ENCODE assay signal across 34 cellular contexts in the genomic region with DNA sequence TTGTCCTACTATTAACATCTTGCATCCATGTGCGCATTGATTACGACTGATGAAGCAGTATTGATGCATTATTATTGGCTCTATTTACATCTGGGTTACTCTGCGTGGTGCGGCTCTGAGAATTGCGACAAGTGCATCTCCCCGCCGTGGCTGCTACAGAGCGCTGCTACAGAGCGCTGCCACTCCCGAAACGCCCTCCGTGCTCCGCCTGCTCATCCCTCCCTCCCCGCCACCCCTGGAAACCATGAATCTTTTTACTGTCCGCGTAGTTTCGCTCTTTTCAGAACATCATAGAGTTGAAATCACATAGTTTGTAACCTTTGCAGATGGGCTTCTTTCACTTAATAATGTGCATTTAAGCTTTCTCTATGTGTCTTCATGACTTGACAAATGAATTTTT.
"Had no signal": no experiment of that assay in that cellular context is flagged by ENCODE, and none has a peak within 500 bp of the region (broad histone marks: within the 10 kb centered on the region; RNA-seq: fewer than 3 reads in every experiment).

No MANE protein-coding gene starts in this region.

- H3K9me3 Mint-ChIP-seq: activated CD8-positive, alpha-beta T cell treated with anti-CD3 and anti-CD28 coated beads for 36 hours; activated naive CD8-positive, alpha-beta T cell treated with anti-CD3 and anti-CD28 coated beads, Interleukin-2, amount 50 U/mL, for 24 hours; activated T-cell treated with anti-CD3 and anti-CD28 coated beads, Interleukin-2, amount 50 U/mL, for 4 hours; activated T-helper 17 cell treated with anti-CD3 and anti-CD28 coated beads, Interleukin-2, amount 50 U/mL, for 72 hours; effector memory CD8-positive, alpha-beta T cell; T-helper 2 cell treated with Interferon-gamma antibody and Interleukin-4, amounts not matched to agents 5 μg/mL and 100 μg/mL, for 36 hours had no signal

- H3K9me3 ChIP-seq: adrenal gland, body of pancreas, esophagus muscularis mucosa, gastrocnemius medialis had no signal

- DNase-seq: activated CD4-positive, alpha-beta T cell treated with anti-CD3 and anti-CD28 coated beads for 1 hour; activated CD4-positive, alpha-beta T cell treated with anti-CD3 and anti-CD28 coated beads for 4 hours; activated CD4-positive, alpha-beta T cell treated with anti-CD3 and anti-CD28 coated beads, Interleukin-2, amount 50 U/mL, for 1 hour; activated CD4-positive, alpha-beta T cell treated with anti-CD3 and anti-CD28 coated beads, Interleukin-2, amount 50 U/mL, for 48 hours; activated CD4-positive, CD25-positive, alpha-beta regulatory T cell; activated CD8-positive, alpha-beta memory T cell treated with anti-CD3 and anti-CD28 coated beads for 24 hours; activated CD8-positive, alpha-beta T cell treated with anti-CD3 and anti-CD28 coated beads for 36 hours; activated effector memory CD4-positive, alpha-beta T cell treated with Interleukin-2 at 50 U/mL for 16 hours; activated gamma-delta T cell treated with Interleukin-2 at 50 U/mL for 16 hours; activated naive CD4-positive, alpha-beta T cell treated with anti-CD3 and anti-CD28 coated beads, Interleukin-2, amount 50 U/mL, for 16 hours; activated naive CD4-positive, alpha-beta T cell treated with Interleukin-2 at 50 U/mL for 16 hours; activated naive CD8-positive, alpha-beta T cell treated with anti-CD3 and anti-CD28 coated beads, Interleukin-2, amount 50 U/mL, for 24 hours; activated T-cell treated with anti-CD3 and anti-CD28 coated beads, Interleukin-2, amount 50 U/mL, for 4 hours; adrenal gland; amygdala; aorta; body of pancreas; caudate nucleus; cortex of kidney; dermis blood vessel endothelial cell; effector CD4-positive, alpha-beta T cell; erythroblast; foreskin keratinocyte; gastrocnemius medialis; glutamatergic neuron; T-helper 1 cell; T-helper 17 cell; T1000; WERI-Rb-1 had no signal

- H3K4me1 Mint-ChIP-seq: T-helper 17 cell had no signal

- ATAC-seq: activated naive CD8-positive, alpha-beta T cell treated with anti-CD3 and anti-CD28 coated beads, Interleukin-2, amount 50 U/mL, for 24 hours; activated T-cell treated with anti-CD3 and anti-CD28 coated beads, Interleukin-2, amount 50 U/mL, for 4 hours; activated T-helper 17 cell treated with anti-CD3 and anti-CD28 coated beads, Interleukin-2, amount 50 U/mL, for 72 hours; body of pancreas; foreskin keratinocyte; gastrocnemius medialis; T-helper 17 cell had no signal

- H3K27me3 ChIP-seq: adrenal gland, body of pancreas, foreskin keratinocyte, gastrocnemius medialis had no signal

- H3K27ac ChIP-seq: adrenal gland, body of pancreas, esophagus muscularis mucosa, foreskin keratinocyte, gastrocnemius medialis, WERI-Rb-1 had no signal

- H3K27ac Mint-ChIP-seq: activated CD8-positive, alpha-beta T cell treated with anti-CD3 and anti-CD28 coated beads for 36 hours; activated naive CD8-positive, alpha-beta T cell; activated naive CD8-positive, alpha-beta T cell treated with anti-CD3 and anti-CD28 coated beads, Interleukin-2, amount 50 U/mL, for 24 hours; activated T-helper 17 cell treated with anti-CD3 and anti-CD28 coated beads, Interleukin-2, amount 50 U/mL, for 72 hours; effector memory CD8-positive, alpha-beta T cell; T-helper 17 cell; T-helper 2 cell treated with Interferon-gamma antibody and Interleukin-4, amounts not matched to agents 5 μg/mL and 100 μg/mL, for 36 hours had no signal

- H3K4me1 ChIP-seq: adrenal gland, body of pancreas, esophagus muscularis mucosa, foreskin keratinocyte, gastrocnemius medialis had no signal

- H3K36me3 ChIP-seq: adrenal gland, esophagus muscularis mucosa, gastrocnemius medialis, WERI-Rb-1 had no signal

- H3K4me3 Mint-ChIP-seq: activated CD8-positive, alpha-beta T cell treated with anti-CD3 and anti-CD28 coated beads for 36 hours; activated naive CD8-positive, alpha-beta T cell; activated naive CD8-positive, alpha-beta T cell treated with anti-CD3 and anti-CD28 coated beads, Interleukin-2, amount 50 U/mL, for 24 hours; activated T-cell treated with anti-CD3 and anti-CD28 coated beads, Interleukin-2, amount 50 U/mL, for 4 hours; activated T-helper 17 cell treated with anti-CD3 and anti-CD28 coated beads, Interleukin-2, amount 50 U/mL, for 72 hours; T-helper 17 cell; T-helper 2 cell treated with Interferon-gamma antibody and Interleukin-4, amounts not matched to agents 5 μg/mL and 100 μg/mL, for 36 hours had no signal

- H3K36me3 Mint-ChIP-seq: activated naive CD8-positive, alpha-beta T cell had no signal

- H3K4me3 ChIP-seq: adrenal gland, body of pancreas, esophagus muscularis mucosa, gastrocnemius medialis had no signal
